8 cellular contexts compared by ENCODE assay signal in the genomic region with DNA sequence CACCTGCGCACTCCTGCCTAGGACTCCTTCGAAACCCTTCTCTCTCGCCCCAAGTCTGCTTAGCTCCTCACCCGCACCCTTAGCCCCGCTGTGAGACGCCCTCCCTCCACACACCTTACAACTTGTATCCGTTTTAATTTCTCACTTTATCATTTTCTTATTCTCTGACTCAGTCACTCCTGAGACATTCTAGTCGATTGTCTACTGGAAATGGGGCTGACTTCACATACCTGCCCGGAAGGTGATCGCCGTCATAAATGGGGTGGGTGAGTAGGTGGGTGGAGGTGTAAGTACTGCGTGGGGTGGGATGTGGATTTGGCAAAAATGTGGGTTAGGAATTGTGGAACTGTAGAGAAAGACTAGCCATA. TPM values are rescaled to one million over a fixed set of nuclear protein-coding genes. Genes with fewer than 3 reads are reported as not detected.
A peak's percentile ranks its signal among the peaks of the same experiment; 100 is the strongest.
DNase-seq lines count a peak whose midpoint lies in the region; ATAC-seq and TF ChIP-seq lines count a peak whose summit lies in the region.

No MANE protein-coding gene starts in this region.

- H3K27me3 Mint-ChIP-seq in nephron (ENCODE audit: low read depth), result peaks cover 10% of the 10 kb centered on the region

- H3K27me3 ChIP-seq in effector memory CD4-positive, alpha-beta T cell (replicated peaks; ENCODE audit: control insufficient read depth, insufficient read depth, low read length, poor library complexity, severe bottlenecking), result no peaks in the 10 kb centered on the region

- no peaks in the 10 kb centered on the region for H3K9me3 ChIP-seq in effector memory CD4-positive, alpha-beta T cell (ENCODE audit: control insufficient read depth, low read length)

- H3K4me1 ChIP-seq in effector memory CD4-positive, alpha-beta T cell (ENCODE audit: control insufficient read depth, insufficient read depth, low read length, poor library complexity, severe bottlenecking), result peaks cover 6% of the 10 kb centered on the region

- ATAC-seq in Right ventricle myocardium inferior (peak; percentile 2), HG03520 (IDR thresholded peaks at IDR 0.05; ENCODE audit: unreplicated experiment) (peak; percentile 24)

- peak overlapping the region; percentile 90 to 96 (median 96) for H3K4me3 Mint-ChIP-seq in nephron

- DNase-seq in Right ventricle myocardium inferior (ENCODE audit: missing footprints) (no peak), cardiac septum (ENCODE audit: low spot score) (no peak), substantia nigra (lab: John Stamatoyannopoulos, UW) (peak in 5 of 49 donors; percentile 1 to 45 (median 29)), cerebellum (ENCODE audit: low spot score) (no peak)
- DNase-seq in activated CD4-positive, alpha-beta T cell treated with anti-CD3 and anti-CD28 coated beads for 48 hours, result peak; percentile 83
- peak; percentile 7 to 46 (median 32) for DNase-seq in effector memory CD4-positive, alpha-beta T cell

- peak overlapping the region; percentile 83 for H3K4me3 ChIP-seq in effector memory CD4-positive, alpha-beta T cell (ENCODE audit: insufficient read depth, low read depth, low read length, poor library complexity, severe bottlenecking)

- H3K36me3 ChIP-seq in effector memory CD4-positive, alpha-beta T cell (ENCODE audit: control insufficient read depth, insufficient read depth, low read length), result no peaks in the 10 kb centered on the region

- peak overlapping the region; percentile 69 to 89 (median 89) for H3K27ac Mint-ChIP-seq in nephron

- intact Hi-C loops in Right ventricle myocardium inferior (cut with DNase I), result loop anchor here (5.0 kb wide), 1 partner anchor 46 kb away; no protein-coding TSS in a partner anchor
- intact Hi-C loops in cardiac septum (cut with DNase I), result loop anchor here (5.0 kb wide), 1 partner anchor 74 kb away; a partner anchor contains a TSS

- H3K9me3 Mint-ChIP-seq in nephron, result no peaks in the 10 kb centered on the region

- no peaks in the 10 kb centered on the region for H3K36me3 Mint-ChIP-seq in nephron (ENCODE audit: low read depth)

- H3K4me1 Mint-ChIP-seq in nephron, result peaks cover 26% of the 10 kb centered on the region

- H3K27ac ChIP-seq in effector memory CD4-positive, alpha-beta T cell (ENCODE audit: insufficient read depth, low read length, poor library complexity, severe bottlenecking), result peak overlapping the region; percentile 57
- H3K27ac ChIP-seq in substantia nigra (ENCODE audit: low read depth, low read length, poor library complexity, severe bottlenecking), result peak overlapping the region; percentile 50

- TF ChIP-seq CTCF in nephron (IDR thresholded peaks at IDR 0.05; ENCODE audit: unreplicated experiment in 3 of 3), result no peak

RNA-seq across cellular contexts. Expression of a gene that starts 0.7 kb away (rescaled TPM):
- total RNA-seq in Right ventricle myocardium inferior (36.4 TPM), cardiac septum (26.9 TPM), cerebellum (28.9 TPM)

Comparison
In these comparisons a context has a peak if more than half of its experiments do, and no peak if none do; other contexts are left out.
1. DNase-seq: peak in activated CD4-positive, alpha-beta T cell treated with anti-CD3 and anti-CD28 coated beads for 48 hours (single experiment) and effector memory CD4-positive, alpha-beta T cell (3 of 3); none in Right ventricle myocardium inferior (single experiment), cardiac septum (single experiment) and cerebellum (single experiment).